ENCODE assay signal across 19 cellular contexts in the genomic region with DNA sequence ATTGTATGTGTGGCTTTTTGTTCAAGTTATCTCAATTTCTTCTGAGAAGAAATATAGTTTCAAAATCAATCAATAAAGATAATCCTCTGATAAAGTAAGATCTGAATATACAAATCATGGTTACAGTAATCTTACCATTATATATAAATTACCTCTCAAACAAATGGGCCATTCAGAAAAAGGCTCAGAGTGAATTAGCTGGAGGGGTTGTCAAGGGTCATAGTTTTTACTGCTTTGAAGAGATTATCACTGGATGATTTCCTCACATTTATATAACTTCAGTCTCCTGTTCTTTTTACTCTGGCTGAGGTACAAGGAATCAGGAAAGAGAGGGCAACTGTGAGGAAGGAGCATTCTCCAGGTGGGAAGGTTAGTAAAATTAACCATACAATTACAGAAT.
DNase-seq lines count a peak whose midpoint lies in the region; ATAC-seq, FAIRE-seq and TF ChIP-seq lines count a peak whose summit lies in the region.
"Had no signal": no experiment of that assay in that cellular context is flagged by ENCODE, and none has a peak within 500 bp of the region (broad histone marks: within the 10 kb centered on the region; RNA-seq: fewer than 3 reads in every experiment).

No MANE protein-coding gene starts in this region.

- H3K36me3 Mint-ChIP-seq in activated CD8-positive, alpha-beta T cell treated with anti-CD3 and anti-CD28 coated beads for 36 hours (ENCODE audit: low read depth), result no peaks in the 10 kb centered on the region
- H3K36me3 Mint-ChIP-seq in activated CD8-positive, alpha-beta T cell treated with anti-CD3 and anti-CD28 coated beads, Interleukin-2, amount 10 ng/mL, durations not matched to agents 7 days and 5 days (ENCODE audit: low read depth), result no peaks in the 10 kb centered on the region
- peaks cover 2% of the 10 kb centered on the region for H3K36me3 Mint-ChIP-seq in T-helper 2 cell treated with Interferon-gamma antibody and Interleukin-4, amounts not matched to agents 5 μg/mL and 100 μg/mL, for 36 hours (ENCODE audit: low read depth)

- no peak for TF ChIP-seq CTCF in activated CD8-positive, alpha-beta T cell treated with anti-CD3 and anti-CD28 coated beads for 36 hours (IDR thresholded peaks at IDR 0.05)

- H3K27me3 Mint-ChIP-seq in activated CD8-positive, alpha-beta T cell treated with anti-CD3 and anti-CD28 coated beads for 36 hours, result peaks cover 11% of the 10 kb centered on the region
- no peaks in the 10 kb centered on the region for H3K27me3 Mint-ChIP-seq in activated CD8-positive, alpha-beta T cell treated with anti-CD3 and anti-CD28 coated beads, Interleukin-2, amount 10 ng/mL, durations not matched to agents 7 days and 5 days (ENCODE audit: low read depth)
- H3K27me3 Mint-ChIP-seq in T-helper 2 cell treated with Interferon-gamma antibody and Interleukin-4, amounts not matched to agents 5 μg/mL and 100 μg/mL, for 36 hours (ENCODE audit: low read depth), result no peaks in the 10 kb centered on the region

- no peak for DNase-seq in activated CD8-positive, alpha-beta T cell treated with anti-CD3 and anti-CD28 coated beads for 36 hours
- DNase-seq in activated CD8-positive, alpha-beta T cell treated with anti-CD3 and anti-CD28 coated beads, Interleukin-2, amount 10 ng/mL, durations not matched to agents 7 days and 5 days, result no peak
- DNase-seq in T-helper 2 cell treated with Interferon-gamma antibody and Interleukin-4, amounts not matched to agents 5 μg/mL and 100 μg/mL, for 36 hours (ENCODE audit: low spot score), result no peak
- DNase-seq in left lobe of liver (ENCODE audit: low spot score) (no peak), DMS53 treated with DMSO at 0.1 percent for 48 hours (lab: John Stamatoyannopoulos, UW; ENCODE audit: unreplicated experiment) (no peak), hypothalamus (lab: John Stamatoyannopoulos, UW) (no peak), SHP77 treated with DMSO at 0.1 percent for 48 hours (lab: John Stamatoyannopoulos, UW) (no peak), RCC 7860 (ENCODE audit: low spot score) (no peak)
- DNase-seq: CD8-positive, alpha-beta memory T cell; EL; GF-D8; Kasumi-1; NCI-H1417; NCI-H1694 treated with DMSO at 0.1 percent for 48 hours; NCI-H2081 treated with DMSO at 0.1 percent for 48 hours; NCI-H748 treated with DMSO at 0.1 percent for 48 hours; Peyer's patch had no signal

- peaks cover 14% of the 10 kb centered on the region for H3K4me1 Mint-ChIP-seq in activated CD8-positive, alpha-beta T cell treated with anti-CD3 and anti-CD28 coated beads for 36 hours (ENCODE audit: low read depth)
- peaks cover 1% of the 10 kb centered on the region for H3K4me1 Mint-ChIP-seq in activated CD8-positive, alpha-beta T cell treated with anti-CD3 and anti-CD28 coated beads, Interleukin-2, amount 10 ng/mL, durations not matched to agents 7 days and 5 days (ENCODE audit: low read depth)
- H3K4me1 Mint-ChIP-seq in T-helper 2 cell treated with Interferon-gamma antibody and Interleukin-4, amounts not matched to agents 5 μg/mL and 100 μg/mL, for 36 hours (ENCODE audit: low read depth), result peaks cover 24% of the 10 kb centered on the region
- H3K4me1 Mint-ChIP-seq: CD8-positive, alpha-beta memory T cell had no signal

- no peak for ATAC-seq in activated CD8-positive, alpha-beta T cell treated with anti-CD3 and anti-CD28 coated beads for 36 hours
- ATAC-seq in activated CD8-positive, alpha-beta T cell treated with anti-CD3 and anti-CD28 coated beads, Interleukin-2, amount 10 ng/mL, durations not matched to agents 7 days and 5 days, result no peak
- ATAC-seq in left lobe of liver, result peak; percentile 22
- ATAC-seq: HCT116 had no signal

- intact Hi-C loops in activated CD8-positive, alpha-beta T cell treated with anti-CD3 and anti-CD28 coated beads for 36 hours (cut with micrococcal nuclease), result no loop called here

- H3K27ac Mint-ChIP-seq in activated CD8-positive, alpha-beta T cell treated with anti-CD3 and anti-CD28 coated beads for 36 hours, result peak overlapping the region; percentile 20
- H3K27ac Mint-ChIP-seq in activated CD8-positive, alpha-beta T cell treated with anti-CD3 and anti-CD28 coated beads, Interleukin-2, amount 10 ng/mL, durations not matched to agents 7 days and 5 days, result no peak overlapping the region
- H3K27ac Mint-ChIP-seq in T-helper 2 cell treated with Interferon-gamma antibody and Interleukin-4, amounts not matched to agents 5 μg/mL and 100 μg/mL, for 36 hours, result peak overlapping the region; percentile 7
- H3K27ac Mint-ChIP-seq: CD8-positive, alpha-beta memory T cell had no signal

- POLR2A ChIA-PET in activated CD8-positive, alpha-beta T cell treated with anti-CD3 and anti-CD28 coated beads for 36 hours (lab: Charles Lee), result no interaction called here
- POLR2A ChIA-PET in activated CD8-positive, alpha-beta T cell treated with anti-CD3 and anti-CD28 coated beads, Interleukin-2, amount 10 ng/mL, durations not matched to agents 7 days and 5 days (lab: Charles Lee), result no interaction called here

- no peak for FAIRE-seq in RCC 7860 (lab: Jason Lieb, UNC)
- FAIRE-seq: H1 had no signal

- no peak overlapping the region for H3K4me3 Mint-ChIP-seq in activated CD8-positive, alpha-beta T cell treated with anti-CD3 and anti-CD28 coated beads for 36 hours
- H3K4me3 Mint-ChIP-seq in activated CD8-positive, alpha-beta T cell treated with anti-CD3 and anti-CD28 coated beads, Interleukin-2, amount 10 ng/mL, durations not matched to agents 7 days and 5 days, result no peak overlapping the region
- no peak overlapping the region for H3K4me3 Mint-ChIP-seq in T-helper 2 cell treated with Interferon-gamma antibody and Interleukin-4, amounts not matched to agents 5 μg/mL and 100 μg/mL, for 36 hours

- CTCF ChIA-PET in activated CD8-positive, alpha-beta T cell treated with anti-CD3 and anti-CD28 coated beads for 36 hours (lab: Charles Lee), result no interaction called here
- CTCF ChIA-PET in activated CD8-positive, alpha-beta T cell treated with anti-CD3 and anti-CD28 coated beads, Interleukin-2, amount 10 ng/mL, durations not matched to agents 7 days and 5 days (lab: Charles Lee), result no interaction called here

- peaks cover 5% of the 10 kb centered on the region for H3K9me3 Mint-ChIP-seq in activated CD8-positive, alpha-beta T cell treated with anti-CD3 and anti-CD28 coated beads for 36 hours
- H3K9me3 Mint-ChIP-seq in activated CD8-positive, alpha-beta T cell treated with anti-CD3 and anti-CD28 coated beads, Interleukin-2, amount 10 ng/mL, durations not matched to agents 7 days and 5 days (ENCODE audit: insufficient read depth), result no peaks in the 10 kb centered on the region
- peaks cover 6% of the 10 kb centered on the region for H3K9me3 Mint-ChIP-seq in T-helper 2 cell treated with Interferon-gamma antibody and Interleukin-4, amounts not matched to agents 5 μg/mL and 100 μg/mL, for 36 hours
